In genomic region chr2:218344755-218345417, GRCh38 we compare ENCODE assay signal across 30 cellular contexts. TPM values are rescaled to one million over a fixed set of nuclear protein-coding genes. Genes with fewer than 3 reads are reported as not detected.
"Had no signal": no experiment of that assay in that cellular context is flagged by ENCODE, and none has a peak within 500 bp of the region (broad histone marks: within the 10 kb centered on the region; RNA-seq: fewer than 3 reads in every experiment).

No MANE protein-coding gene starts in this region.

- H3K36me3 ChIP-seq: gastrocnemius medialis, neutrophil, prostate gland, right atrium auricular region, sigmoid colon, transverse colon, uterus had no signal

- H3K9ac ChIP-seq: parathyroid adenoma had no signal

- ATAC-seq: gastrocnemius medialis; left lobe of liver; mucosa of descending colon; natural killer cell treated with Interleukin-12 subunit alpha and Interleukin-12 subunit beta and Interleukin-15 and Interleukin-18, amount 100 ng/mL, for 72 hours; upper lobe of right lung had no signal

- H3K27me3 ChIP-seq: dorsolateral prefrontal cortex, gastrocnemius medialis, neutrophil, right atrium auricular region, sigmoid colon, stomach, transverse colon, upper lobe of right lung, uterus had no signal

- H3K27ac ChIP-seq: dorsolateral prefrontal cortex, gastrocnemius medialis, neutrophil, parathyroid adenoma, right atrium auricular region, sigmoid colon, transverse colon, upper lobe of right lung, uterus had no signal

- FAIRE-seq: kidney had no signal

- H3K4me3 ChIP-seq: dorsolateral prefrontal cortex, gastrocnemius medialis, lung, mucosa of descending colon, prostate gland, right atrium auricular region, sigmoid colon, stomach, transverse colon, upper lobe of right lung, uterus had no signal

- DNase-seq: dorsolateral prefrontal cortex; effector CD4-positive, alpha-beta T cell; foreskin fibroblast; gastrocnemius medialis; head of caudate nucleus; kidney; naive B cell; sigmoid colon; stimulated activated CD4-positive, alpha-beta T cell treated with anti-CD3 and anti-CD28 coated beads, Interleukin-2, amount 100 ng/mL, for 24 hours; stimulated activated CD4-positive, alpha-beta T cell treated with anti-CD3 and anti-CD28 coated beads, Interleukin-4, amount 100 ng/mL, for 24 hours; stimulated activated naive CD4-positive, alpha-beta T cell treated with Interleukin-2 at 50 U/mL for 16 hours; stomach; transverse colon; upper lobe of right lung; uterus had no signal

- H3K79me2 ChIP-seq: parathyroid adenoma had no signal

- H2AFZ ChIP-seq: parathyroid adenoma had no signal

- H3K9me3 ChIP-seq: gastrocnemius medialis, mucosa of descending colon, neutrophil, prostate gland, right atrium auricular region, sigmoid colon, stomach, transverse colon, upper lobe of right lung, uterus had no signal

- H3K4me1 ChIP-seq: gastrocnemius medialis, parathyroid adenoma, prostate gland, right atrium auricular region, sigmoid colon, transverse colon, upper lobe of right lung had no signal

RNA-seq across cellular contexts. Expression of gene CATIP, which starts 11.8 kb away (rescaled TPM):
- total RNA-seq: gastrocnemius medialis; glomerular endothelial cell; left lobe of liver; liver; mucosa of descending colon; natural killer cell treated with Interleukin-12 subunit alpha and Interleukin-12 subunit beta and Interleukin-15 and Interleukin-18, amount 100 ng/mL, for 72 hours; neural crest cell; omental fat pad; right atrium auricular region; sigmoid colon; skeletal muscle tissue; stomach; subcutaneous adipose tissue; transverse colon had no signal
- polyA plus RNA-seq: esophagus had no signal

RNA-seq across cellular contexts. Expression of gene SLC11A1, which starts 37.2 kb away (rescaled TPM):
- total RNA-seq: glomerular endothelial cell had no signal
